Comparison of ENCODE assay signal across 10 cellular contexts in genomic region chr6:93784794-93785757, GRCh38.
A peak's percentile ranks its signal among the peaks of the same experiment; 100 is the strongest.
DNase-seq lines count a peak whose midpoint lies in the region; ATAC-seq, FAIRE-seq and TF ChIP-seq lines count a peak whose summit lies in the region.
"Had no signal": no experiment of that assay in that cellular context is flagged by ENCODE, and none has a peak within 500 bp of the region (broad histone marks: within the 10 kb centered on the region; RNA-seq: fewer than 3 reads in every experiment).

No MANE protein-coding gene starts in this region.

- H3K9ac ChIP-seq in mammary epithelial cell (ENCODE audit: insufficient read depth, low read length) (no peak overlapping the region), endodermal cell (ENCODE audit: extremely low read depth, low read length, poor library complexity, severe bottlenecking) (no peak overlapping the region)

- H3K9me3 ChIP-seq in mammary epithelial cell (replicated peaks; ENCODE audit: insufficient read depth, low read length), result no peaks in the 10 kb centered on the region
- no peaks in the 10 kb centered on the region for H3K9me3 ChIP-seq in endodermal cell (ENCODE audit: control insufficient read depth, low read length)
- no peaks in the 10 kb centered on the region for H3K9me3 ChIP-seq in mesodermal cell (ENCODE audit: control insufficient read depth, low read length)

- no peaks in the 10 kb centered on the region for H3K36me3 Mint-ChIP-seq in MCF 10A (ENCODE audit: insufficient read depth, unreplicated experiment)
- no peaks in the 10 kb centered on the region for H3K36me3 Mint-ChIP-seq in endodermal cell (ENCODE audit: low read depth)
- H3K36me3 Mint-ChIP-seq in activated CD4-positive, alpha-beta T cell treated with anti-CD3 and anti-CD28 coated beads, Interleukin-2, amount 10 ng/mL, durations not matched to agents 7 days and 5 days (ENCODE audit: low read depth), result no peaks in the 10 kb centered on the region
- H3K36me3 Mint-ChIP-seq: activated naive CD4-positive, alpha-beta T cell treated with anti-CD3 and anti-CD28 coated beads, Interleukin-2, amount 10 ng/mL, durations not matched to agents 7 days and 5 days had no signal

- H3K4me2 ChIP-seq in mammary epithelial cell (ENCODE audit: insufficient read depth, low read depth, low read length), result no peak overlapping the region

- WGBS in mammary epithelial cell (ENCODE audit: low coverage, missing lambda C conversion rate), result 40% methylated on average over 8 of the region's 8 CpGs
- WGBS in endodermal cell (ENCODE audit: insufficient coverage in 1 of 2, insufficient read length in 1 of 2), 2 experiments, result 48 to 69% methylated on average over 7 to 8 of the region's 8 CpGs
- 54% methylated on average over 5 of the region's 8 CpGs; no CpG with 5 or more reads in 1 of the 2 experiments for WGBS in mesodermal cell (ENCODE audit: insufficient coverage in 2 of 2), 2 experiments

- CTCF ChIA-PET in MCF 10A (lab: Yijun Ruan, JAX) (no interaction called here), mammary epithelial cell (lab: Charles Lee; ENCODE audit: low non-redundant PET) (no interaction called here)
- CTCF ChIA-PET in activated CD4-positive, alpha-beta T cell treated with anti-CD3 and anti-CD28 coated beads, Interleukin-2, amount 10 ng/mL, durations not matched to agents 7 days and 5 days (lab: Charles Lee), result no interaction called here

- no peak for ATAC-seq in HG03442 (IDR thresholded peaks at IDR 0.05; ENCODE audit: unreplicated experiment)
- no peak for ATAC-seq in HG03025 (IDR thresholded peaks at IDR 0.05; ENCODE audit: low FRiP score, unreplicated experiment)

- H2AFZ ChIP-seq in mammary epithelial cell (ENCODE audit: low read depth, low read length), result no peak overlapping the region

- no TSS peak for BruUV-seq in MCF 10A (replicated peaks; lab: Mats Ljungman, UMichigan)
- no TSS peak for BruUV-seq in mammary epithelial cell (replicated peaks; lab: Mats Ljungman, UMichigan)

- H3K27ac Mint-ChIP-seq in MCF 10A (ENCODE audit: low read depth, unreplicated experiment) (no peak overlapping the region), endodermal cell (peak overlapping the region; percentile 89)
- H3K27ac Mint-ChIP-seq in activated CD4-positive, alpha-beta T cell treated with anti-CD3 and anti-CD28 coated beads, Interleukin-2, amount 10 ng/mL, durations not matched to agents 7 days and 5 days, result no peak overlapping the region
- H3K27ac Mint-ChIP-seq: activated naive CD4-positive, alpha-beta T cell treated with anti-CD3 and anti-CD28 coated beads, Interleukin-2, amount 10 ng/mL, durations not matched to agents 7 days and 5 days had no signal

- intact Hi-C loops in MCF 10A (cut with micrococcal nuclease), result no loop called here
- intact Hi-C loops in mammary epithelial cell (cut with micrococcal nuclease), result no loop called here

- no peaks in the 10 kb centered on the region for H3K36me3 ChIP-seq in mammary epithelial cell (ENCODE audit: insufficient read depth, low read length)
- no peaks in the 10 kb centered on the region for H3K36me3 ChIP-seq in endodermal cell (ENCODE audit: control insufficient read depth, insufficient read depth, low read length)
- no peaks in the 10 kb centered on the region for H3K36me3 ChIP-seq in mesodermal cell (ENCODE audit: control insufficient read depth, insufficient read depth, low read length)

- no peak for DNase-seq in MCF 10A (ENCODE audit: unreplicated experiment)
- no peak for DNase-seq in mammary epithelial cell
- no peak for DNase-seq in endodermal cell
- peak; percentile 17 for DNase-seq in urothelium cell line (ENCODE audit: low spot score)
- DNase-seq in activated CD4-positive, alpha-beta T cell treated with anti-CD3 and anti-CD28 coated beads, Interleukin-2, amount 10 ng/mL, durations not matched to agents 7 days and 5 days, result no peak
- DNase-seq: activated naive CD4-positive, alpha-beta T cell treated with anti-CD3 and anti-CD28 coated beads, Interleukin-2, amount 10 ng/mL, durations not matched to agents 7 days and 5 days; NCI-H1436 treated with DMSO at 0.1 percent for 48 hours had no signal

- no peaks in the 10 kb centered on the region for H3K9me3 Mint-ChIP-seq in MCF 10A (ENCODE audit: unreplicated experiment)
- H3K9me3 Mint-ChIP-seq in endodermal cell, result no peaks in the 10 kb centered on the region
- peaks cover 4% of the 10 kb centered on the region for H3K9me3 Mint-ChIP-seq in activated CD4-positive, alpha-beta T cell treated with anti-CD3 and anti-CD28 coated beads, Interleukin-2, amount 10 ng/mL, durations not matched to agents 7 days and 5 days

- H3K27me3 ChIP-seq in mammary epithelial cell (ENCODE audit: insufficient read depth, low read length), result no peaks in the 10 kb centered on the region
- H3K27me3 ChIP-seq in endodermal cell (ENCODE audit: control insufficient read depth, insufficient read depth, low read length, poor library complexity, severe bottlenecking), result no peaks in the 10 kb centered on the region

- H3K4me1 Mint-ChIP-seq in MCF 10A (ENCODE audit: insufficient read depth, unreplicated experiment) (peaks cover 6% of the 10 kb centered on the region), endodermal cell (peaks cover 40% of the 10 kb centered on the region)
- H3K4me1 Mint-ChIP-seq in activated CD4-positive, alpha-beta T cell treated with anti-CD3 and anti-CD28 coated beads, Interleukin-2, amount 10 ng/mL, durations not matched to agents 7 days and 5 days, result no peaks in the 10 kb centered on the region
- H3K4me1 Mint-ChIP-seq: activated naive CD4-positive, alpha-beta T cell treated with anti-CD3 and anti-CD28 coated beads, Interleukin-2, amount 10 ng/mL, durations not matched to agents 7 days and 5 days had no signal

- H3K4me3 ChIP-seq in mammary epithelial cell (replicated peaks in 1 of 3; ENCODE audit: insufficient read depth in 1 of 3, low read depth in 2 of 3, low read length in 3 of 3) (no peak overlapping the region), endodermal cell (ENCODE audit: low read length) (no peak overlapping the region), mesodermal cell (ENCODE audit: extremely low read depth, insufficient read depth, low read length, poor library complexity, severe bottlenecking) (no peak overlapping the region)

- H3K27ac ChIP-seq in mammary epithelial cell (ENCODE audit: insufficient read depth, low read depth, low read length), result no peak overlapping the region
- peak overlapping the region; percentile 59 for H3K27ac ChIP-seq in endodermal cell (ENCODE audit: low read depth, low read length)
- H3K27ac ChIP-seq in mesodermal cell (ENCODE audit: low read depth, low read length, severe bottlenecking), result peak overlapping the region; percentile 93

- dilution Hi-C loops in mammary epithelial cell (cut with HindIII; ENCODE audit: low sequenced_read_pairs), result no loop called here

- TF ChIP-seq CTCF in MCF 10A (IDR thresholded peaks at IDR 0.05; ENCODE audit: unreplicated experiment) (no peak), mammary epithelial cell (conservative IDR thresholded peaks at IDR 0.05 in 1 of 2, IDR thresholded peaks at IDR 0.05 in 1 of 2; ENCODE audit: extremely low read depth in 1 of 2, insufficient read depth in 1 of 2, low read depth in 1 of 2, low read length in 2 of 2) (no peak), endodermal cell (conservative IDR thresholded peaks at IDR 0.05) (no peak)

- H3K4me1 ChIP-seq in mammary epithelial cell (ENCODE audit: insufficient read depth, low read length), result no peaks in the 10 kb centered on the region
- peaks cover 19% of the 10 kb centered on the region for H3K4me1 ChIP-seq in endodermal cell (ENCODE audit: control insufficient read depth, insufficient read depth, low read length)
- H3K4me1 ChIP-seq in mesodermal cell (ENCODE audit: control insufficient read depth, insufficient read depth, low read length, poor library complexity, severe bottlenecking), result peaks cover 36% of the 10 kb centered on the region

- FAIRE-seq in urothelium cell line (lab: Jason Lieb, UNC), result no peak

- in situ Hi-C loops in mammary epithelial cell (cut with MboI; ENCODE audit: low sequenced_read_pairs in 2 of 2), result no loop called here

- H3K27me3 Mint-ChIP-seq in MCF 10A (ENCODE audit: insufficient read depth, unreplicated experiment) (peaks cover 59% of the 10 kb centered on the region), endodermal cell (ENCODE audit: insufficient read depth) (no peaks in the 10 kb centered on the region)
- no peaks in the 10 kb centered on the region for H3K27me3 Mint-ChIP-seq in activated CD4-positive, alpha-beta T cell treated with anti-CD3 and anti-CD28 coated beads, Interleukin-2, amount 10 ng/mL, durations not matched to agents 7 days and 5 days
- H3K27me3 Mint-ChIP-seq: activated naive CD4-positive, alpha-beta T cell treated with anti-CD3 and anti-CD28 coated beads, Interleukin-2, amount 10 ng/mL, durations not matched to agents 7 days and 5 days had no signal

- no peaks in the 10 kb centered on the region for H3K79me2 ChIP-seq in mammary epithelial cell (ENCODE audit: insufficient read depth, low read length)

- POLR2A ChIA-PET in MCF 10A (lab: Yijun Ruan, JAX), result no interaction called here
- POLR2A ChIA-PET in activated CD4-positive, alpha-beta T cell treated with anti-CD3 and anti-CD28 coated beads, Interleukin-2, amount 10 ng/mL, durations not matched to agents 7 days and 5 days (lab: Charles Lee), result no interaction called here

- H3K4me3 Mint-ChIP-seq in MCF 10A (ENCODE audit: unreplicated experiment), result peak overlapping the region; percentile 47
- H3K4me3 Mint-ChIP-seq in endodermal cell, result no peak overlapping the region
- no peak overlapping the region for H3K4me3 Mint-ChIP-seq in activated CD4-positive, alpha-beta T cell treated with anti-CD3 and anti-CD28 coated beads, Interleukin-2, amount 10 ng/mL, durations not matched to agents 7 days and 5 days
- H3K4me3 Mint-ChIP-seq: activated naive CD4-positive, alpha-beta T cell treated with anti-CD3 and anti-CD28 coated beads, Interleukin-2, amount 10 ng/mL, durations not matched to agents 7 days and 5 days had no signal

- no peaks in the 10 kb centered on the region for H4K20me1 ChIP-seq in mammary epithelial cell (ENCODE audit: insufficient read depth, low read length)
